6 cellular contexts compared by ENCODE assay signal in genomic region chr16:70120398-70120797, GRCh38. TPM values are rescaled to one million over a fixed set of nuclear protein-coding genes. Genes with fewer than 3 reads are reported as not detected.
"Had no signal": no experiment of that assay in that cellular context is flagged by ENCODE, and none has a peak within 500 bp of the region (broad histone marks: within the 10 kb centered on the region; RNA-seq: fewer than 3 reads in every experiment).

No MANE protein-coding gene starts in this region.

RNA-seq across cellular contexts. Expression of gene CLEC18C, which starts 53.2 kb away (rescaled TPM):
- total RNA-seq: activated CD4-positive, alpha-beta memory T cell treated with anti-CD3 and anti-CD28 coated beads for 36 hours; activated CD4-positive, alpha-beta T cell treated with anti-CD3 and anti-CD28 coated beads, Interleukin-2, amount 10 ng/mL, durations not matched to agents 24 days and 14 days; activated CD8-positive, alpha-beta T cell treated with anti-CD3 and anti-CD28 coated beads for 36 hours; ascending aorta; bronchial epithelial cell had no signal
- polyA plus RNA-seq: cardiac muscle cell had no signal
